Comparison of ENCODE assay signal across 27 cellular contexts in the genomic region with DNA sequence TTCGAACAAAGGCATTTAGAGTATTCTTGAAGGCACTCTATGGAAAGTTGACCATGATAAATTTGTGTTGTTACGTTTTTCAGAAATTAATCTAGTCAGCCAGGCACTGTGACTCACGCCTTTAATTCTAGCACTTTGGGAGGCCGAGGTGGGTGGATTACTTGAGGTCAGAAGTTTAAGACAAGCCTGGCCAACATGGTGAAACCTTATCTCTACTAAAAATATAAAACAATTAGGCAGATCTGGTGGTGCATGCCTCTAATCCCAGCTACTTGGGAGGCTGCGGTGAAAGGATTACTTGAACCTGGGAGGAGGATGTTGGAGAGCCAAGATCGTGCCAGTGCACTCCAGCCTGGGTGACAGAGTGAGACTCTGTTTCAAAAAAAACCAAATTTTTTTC.
"Had no signal": no experiment of that assay in that cellular context is flagged by ENCODE, and none has a peak within 500 bp of the region (broad histone marks: within the 10 kb centered on the region; RNA-seq: fewer than 3 reads in every experiment).

No MANE protein-coding gene starts in this region.

- H3K4me3 Mint-ChIP-seq: activated B cell treated with CpG ODN at 0.5 μM for 24 hours; activated naive CD4-positive, alpha-beta T cell treated with anti-CD3 and anti-CD28 coated beads for 36 hours; activated naive CD8-positive, alpha-beta T cell treated with anti-CD3 and anti-CD28 coated beads, Interleukin-2, amount 10 ng/mL, durations not matched to agents 7 days and 5 days; natural killer cell; neural progenitor cell; stimulated activated naive B cell treated with anti-CD40 and anti-IgM and Interleukin-4, amounts not matched to agents 10 μg/mL and 1 μg/mL and 100 μg/mL, for 72 hours; T-helper 1 cell treated with Interleukin-12 subunit alpha and Interleukin-12 subunit beta and Interleukin-4 antibody, amounts not matched to agents 30 μg/mL and 1 μg/mL, for 36 hours had no signal

- H3K4me3 ChIP-seq: breast epithelium, left lung, lower lobe of right lung, neural progenitor cell, suprapubic skin, tibial artery had no signal

- H3K4me1 Mint-ChIP-seq: activated B cell treated with CpG ODN at 0.5 μM for 24 hours; activated naive CD8-positive, alpha-beta T cell treated with anti-CD3 and anti-CD28 coated beads, Interleukin-2, amount 10 ng/mL, durations not matched to agents 7 days and 5 days; natural killer cell; stimulated activated naive B cell treated with anti-CD40 and anti-IgM and Interleukin-4, amounts not matched to agents 10 μg/mL and 1 μg/mL and 100 μg/mL, for 72 hours had no signal

- DNase-seq: activated B cell treated with CpG ODN at 0.5 μM for 24 hours; activated effector memory CD4-positive, alpha-beta T cell treated with Interleukin-2 at 50 U/mL for 16 hours; activated naive CD4-positive, alpha-beta T cell treated with anti-CD3 and anti-CD28 coated beads for 36 hours; activated naive CD8-positive, alpha-beta T cell treated with anti-CD3 and anti-CD28 coated beads, Interleukin-2, amount 10 ng/mL, durations not matched to agents 7 days and 5 days; activated T-cell treated with anti-CD3 and anti-CD28 coated beads for 4 hours; amniotic stem cell; central memory CD4-positive, alpha-beta T cell; foreskin keratinocyte; kidney glomerular epithelial cell; left lung; lower lobe of right lung; mesenchymal stem cell; natural killer cell; occipital lobe; right cardiac atrium; stimulated activated CD4-positive, alpha-beta T cell treated with anti-CD3 and anti-CD28 coated beads, Interleukin-15, amount 100 ng/mL, for 24 hours; stimulated activated CD4-positive, alpha-beta T cell treated with anti-CD3 and anti-CD28 coated beads, Interleukin-2, amount 100 ng/mL, for 24 hours; stimulated activated naive B cell treated with anti-CD40 and anti-IgM and Interleukin-4, amounts not matched to agents 10 μg/mL and 1 μg/mL and 100 μg/mL, for 72 hours; SW 1271; T-helper 9 cell; tibial artery had no signal

- H3K27ac Mint-ChIP-seq: activated B cell treated with CpG ODN at 0.5 μM for 24 hours; activated naive CD4-positive, alpha-beta T cell treated with anti-CD3 and anti-CD28 coated beads for 36 hours; activated naive CD8-positive, alpha-beta T cell treated with anti-CD3 and anti-CD28 coated beads, Interleukin-2, amount 10 ng/mL, durations not matched to agents 7 days and 5 days; natural killer cell; neural progenitor cell; stimulated activated naive B cell treated with anti-CD40 and anti-IgM and Interleukin-4, amounts not matched to agents 10 μg/mL and 1 μg/mL and 100 μg/mL, for 72 hours; T-helper 1 cell treated with Interleukin-12 subunit alpha and Interleukin-12 subunit beta and Interleukin-4 antibody, amounts not matched to agents 30 μg/mL and 1 μg/mL, for 36 hours had no signal

- H3K36me3 ChIP-seq: breast epithelium, left lung, lower lobe of right lung, neural progenitor cell, suprapubic skin, tibial artery had no signal

- H3K27me3 Mint-ChIP-seq: activated B cell treated with CpG ODN at 0.5 μM for 24 hours; activated naive CD8-positive, alpha-beta T cell treated with anti-CD3 and anti-CD28 coated beads, Interleukin-2, amount 10 ng/mL, durations not matched to agents 7 days and 5 days; stimulated activated naive B cell treated with anti-CD40 and anti-IgM and Interleukin-4, amounts not matched to agents 10 μg/mL and 1 μg/mL and 100 μg/mL, for 72 hours had no signal

- H3K27ac ChIP-seq: breast epithelium, foreskin keratinocyte, left lung, lower lobe of right lung, neural progenitor cell, parathyroid adenoma, suprapubic skin, tibial artery had no signal

- H3K27me3 ChIP-seq: breast epithelium, foreskin keratinocyte, left lung, neural progenitor cell, suprapubic skin, tibial artery had no signal

- H3K9me3 ChIP-seq: breast epithelium, left lung, lower lobe of right lung, suprapubic skin, tibial artery had no signal

- ATAC-seq: esophagus mucosa; foreskin keratinocyte; left lung; lower lobe of right lung; natural killer cell; right cardiac atrium; stimulated activated naive B cell treated with anti-CD40 and anti-IgM and Interleukin-4, amounts not matched to agents 10 μg/mL and 1 μg/mL and 100 μg/mL, for 72 hours had no signal

- H3K9me3 Mint-ChIP-seq: activated B cell treated with CpG ODN at 0.5 μM for 24 hours; activated naive CD8-positive, alpha-beta T cell treated with anti-CD3 and anti-CD28 coated beads, Interleukin-2, amount 10 ng/mL, durations not matched to agents 7 days and 5 days; stimulated activated naive B cell treated with anti-CD40 and anti-IgM and Interleukin-4, amounts not matched to agents 10 μg/mL and 1 μg/mL and 100 μg/mL, for 72 hours had no signal

- H3K36me3 Mint-ChIP-seq: activated naive CD8-positive, alpha-beta T cell treated with anti-CD3 and anti-CD28 coated beads, Interleukin-2, amount 10 ng/mL, durations not matched to agents 7 days and 5 days; natural killer cell; neural progenitor cell; stimulated activated naive B cell treated with anti-CD40 and anti-IgM and Interleukin-4, amounts not matched to agents 10 μg/mL and 1 μg/mL and 100 μg/mL, for 72 hours had no signal

- H3K4me1 ChIP-seq: breast epithelium, foreskin keratinocyte, left lung, lower lobe of right lung, neural progenitor cell, parathyroid adenoma, suprapubic skin, tibial artery had no signal
